16 cellular contexts compared by ENCODE assay signal in genomic region chrX:19152762-19153161, GRCh38. TPM values are rescaled to one million over a fixed set of nuclear protein-coding genes. Genes with fewer than 3 reads are reported as not detected.
DNase-seq lines count a peak whose midpoint lies in the region; ATAC-seq and TF ChIP-seq lines count a peak whose summit lies in the region.
"Had no signal": no experiment of that assay in that cellular context is flagged by ENCODE, and none has a peak within 500 bp of the region (broad histone marks: within the 10 kb centered on the region; RNA-seq: fewer than 3 reads in every experiment).

No MANE protein-coding gene starts in this region.

- H3K4me3 ChIP-seq in body of pancreas: no peak overlapping the region
- no peak overlapping the region for H3K4me3 ChIP-seq in lower lobe of right lung
- H3K4me3 ChIP-seq: BLaER1 had no signal

- H3K27ac ChIP-seq in RWPE1 (no peak overlapping the region), epithelial cell of prostate (no peak overlapping the region), body of pancreas (no peak overlapping the region), lower lobe of right lung (no peak overlapping the region)
- H3K27ac ChIP-seq: BLaER1 had no signal

- TF ChIP-seq CTCF in RWPE1 (conservative IDR thresholded peaks at IDR 0.05; ENCODE audit: low read depth) (no peak), body of pancreas (IDR thresholded peaks at IDR 0.05) (no peak), lower lobe of right lung (IDR thresholded peaks at IDR 0.05) (no peak)

- ATAC-seq in GM21786 (IDR thresholded peaks at IDR 0.05; ENCODE audit: unreplicated experiment): no peak
- ATAC-seq in body of pancreas: no peak
- no peak for ATAC-seq in lower lobe of right lung

- DNase-seq in HS-5 (ENCODE audit: low read depth) (peak; percentile 48), RWPE1 (ENCODE audit: low spot score) (peak; percentile 22), epithelial cell of prostate (ENCODE audit: low read depth, low spot score) (peak; percentile 22), body of pancreas (no peak), cardiac septum (ENCODE audit: low spot score) (no peak), lower lobe of right lung (no peak)
- DNase-seq: CD8-positive, alpha-beta memory T cell; HCEC 1CT; NCI-H1048; NCI-H1694 treated with DMSO at 0.1 percent for 48 hours; NCI-H446; NCI-H748 treated with DMSO at 0.1 percent for 48 hours; SHP77 treated with DMSO at 0.1 percent for 48 hours had no signal

- H3K36me3 ChIP-seq in body of pancreas (replicated peaks in 1 of 2; ENCODE audit: insufficient read depth in 1 of 2, low read depth in 2 of 2) (no peaks in the 10 kb centered on the region), lower lobe of right lung (no peaks in the 10 kb centered on the region)
- H3K36me3 ChIP-seq: BLaER1 had no signal

- CTCF ChIA-PET in RWPE1 (lab: Yijun Ruan, JAX): no interaction called here

- H3K27me3 ChIP-seq in body of pancreas (no peaks in the 10 kb centered on the region), lower lobe of right lung (ENCODE audit: low read depth) (no peaks in the 10 kb centered on the region)

- TF ChIP-seq POLR2A in body of pancreas (IDR thresholded peaks at IDR 0.05): no peak

- intact Hi-C loops in body of pancreas (cut with DNase I) (no loop called here), cardiac septum (cut with DNase I) (no loop called here), lower lobe of right lung (cut with DNase I) (no loop called here)

- no peaks in the 10 kb centered on the region for H3K4me1 ChIP-seq in body of pancreas
- H3K4me1 ChIP-seq in lower lobe of right lung: no peaks in the 10 kb centered on the region
- H3K4me1 ChIP-seq: BLaER1 had no signal

- WGBS in body of pancreas, 2 donors: 58 to 76% methylated on average over 2 of the region's 2 CpGs

- H3K9me3 ChIP-seq in body of pancreas: no peaks in the 10 kb centered on the region
- no peaks in the 10 kb centered on the region for H3K9me3 ChIP-seq in lower lobe of right lung
- H3K9me3 ChIP-seq: BLaER1 had no signal

- POLR2A ChIA-PET in RWPE1 (lab: Yijun Ruan, JAX; ENCODE audit: low non-redundant PET): no interaction called here

RNA-seq across cellular contexts. Expression of gene ADGRG2, which starts 30.5 kb away (rescaled TPM):
- total RNA-seq in body of pancreas: 1 to 10 TPM in 1 of 2 donors, under 1 TPM in 1; 0.66 to 1.0 TPM
- total RNA-seq in cardiac septum: 0.35 TPM
- total RNA-seq in lower lobe of right lung: 1.1 TPM
- total RNA-seq: CD8-positive, alpha-beta memory T cell; HT-29 had no signal

Comparison
In these comparisons a context has a peak if more than half of its experiments do, and no peak if none do; other contexts are left out.
1. DNase-seq: peak in HS-5 (single experiment), RWPE1 (single experiment) and epithelial cell of prostate (single experiment); none in body of pancreas (0 of 4), cardiac septum (single experiment) and lower lobe of right lung (single experiment).